30 cellular contexts compared by ENCODE assay signal in genomic region chr12:24749171-24749570, GRCh38.
"Had no signal": no experiment of that assay in that cellular context is flagged by ENCODE, and none has a peak within 500 bp of the region (broad histone marks: within the 10 kb centered on the region; RNA-seq: fewer than 3 reads in every experiment).

No MANE protein-coding gene starts in this region.

- DNase-seq: activated CD4-positive, alpha-beta memory T cell treated with anti-CD3 and anti-CD28 coated beads for 36 hours; activated CD4-positive, alpha-beta T cell treated with anti-CD3 and anti-CD28 coated beads for 36 hours; activated CD4-positive, alpha-beta T cell treated with anti-CD3 and anti-CD28 coated beads, Interleukin-2, amount 10 ng/mL, durations not matched to agents 24 days and 14 days; activated CD4-positive, CD25-positive, alpha-beta regulatory T cell; activated CD4-positive, CD25-positive, alpha-beta regulatory T cell treated with anti-CD3 and anti-CD28 coated beads, Interleukin-2, amount 50 U/mL, for 72 hours; activated CD8-positive, alpha-beta memory T cell treated with anti-CD3 and anti-CD28 coated beads, Interleukin-2, amount 10 ng/mL, durations not matched to agents 7 days and 5 days; activated CD8-positive, alpha-beta memory T cell treated with anti-CD3 and anti-CD28 coated beads, Interleukin-2, amount 50 U/mL, for 4 hours; activated CD8-positive, alpha-beta T cell treated with anti-CD3 and anti-CD28 coated beads, Interleukin-2, amount 10 ng/mL, durations not matched to agents 7 days and 5 days; activated gamma-delta T cell; activated naive CD4-positive, alpha-beta T cell; activated naive CD4-positive, alpha-beta T cell treated with anti-CD3 and anti-CD28 coated beads, Interleukin-2, amount 10 ng/mL, durations not matched to agents 7 days and 5 days; activated naive CD8-positive, alpha-beta T cell treated with anti-CD3 and anti-CD28 coated beads, Interleukin-2, amount 10 ng/mL, durations not matched to agents 7 days and 5 days; activated T-cell treated with anti-CD3 and anti-CD28 coated beads, Interleukin-2, amount 50 U/mL, for 24 hours; activated T-cell treated with anti-CD3 and anti-CD28 coated beads, Interleukin-2, amount 50 U/mL, for 72 hours; amygdala; aorta; body of pancreas; caudate nucleus; cortex of kidney; dermis blood vessel endothelial cell; effector CD4-positive, alpha-beta T cell; effector memory CD8-positive, alpha-beta T cell; esophagus squamous epithelium; foreskin melanocyte; heart right ventricle; T-helper 2 cell had no signal

- ATAC-seq: activated CD4-positive, alpha-beta T cell treated with anti-CD3 and anti-CD28 coated beads for 36 hours; activated CD8-positive, alpha-beta memory T cell treated with anti-CD3 and anti-CD28 coated beads, Interleukin-2, amount 10 ng/mL, durations not matched to agents 7 days and 5 days; activated CD8-positive, alpha-beta T cell treated with anti-CD3 and anti-CD28 coated beads, Interleukin-2, amount 10 ng/mL, durations not matched to agents 7 days and 5 days; activated naive CD4-positive, alpha-beta T cell treated with anti-CD3 and anti-CD28 coated beads, Interleukin-2, amount 50 U/mL, for 72 hours; activated T-cell treated with anti-CD3 and anti-CD28 coated beads, Interleukin-2, amount 50 U/mL, for 72 hours; body of pancreas; effector memory CD8-positive, alpha-beta T cell; gastroesophageal sphincter; heart right ventricle had no signal

- H3K36me3 ChIP-seq: esophagus squamous epithelium, gastroesophageal sphincter, heart right ventricle had no signal

- H3K4me1 Mint-ChIP-seq: activated naive CD4-positive, alpha-beta T cell treated with anti-CD3 and anti-CD28 coated beads, Interleukin-2, amount 10 ng/mL, durations not matched to agents 7 days and 5 days; activated naive CD8-positive, alpha-beta T cell treated with anti-CD3 and anti-CD28 coated beads, Interleukin-2, amount 10 ng/mL, durations not matched to agents 7 days and 5 days had no signal

- H3K36me3 Mint-ChIP-seq: activated CD4-positive, alpha-beta memory T cell treated with anti-CD3 and anti-CD28 coated beads for 36 hours; activated CD8-positive, alpha-beta memory T cell treated with anti-CD3 and anti-CD28 coated beads, Interleukin-2, amount 10 ng/mL, durations not matched to agents 7 days and 5 days; activated naive CD4-positive, alpha-beta T cell treated with anti-CD3 and anti-CD28 coated beads, Interleukin-2, amount 10 ng/mL, durations not matched to agents 7 days and 5 days; activated naive CD8-positive, alpha-beta T cell treated with anti-CD3 and anti-CD28 coated beads, Interleukin-2, amount 10 ng/mL, durations not matched to agents 7 days and 5 days had no signal

- H3K27me3 Mint-ChIP-seq: activated CD4-positive, alpha-beta T cell treated with anti-CD3 and anti-CD28 coated beads, Interleukin-2, amount 10 ng/mL, durations not matched to agents 24 days and 14 days; activated CD8-positive, alpha-beta memory T cell treated with anti-CD3 and anti-CD28 coated beads, Interleukin-2, amount 10 ng/mL, durations not matched to agents 7 days and 5 days; activated T-cell treated with anti-CD3 and anti-CD28 coated beads, Interleukin-2, amount 50 U/mL, for 24 hours; effector memory CD8-positive, alpha-beta T cell had no signal

- H3K4me3 ChIP-seq: body of pancreas, esophagus squamous epithelium, gastroesophageal sphincter, heart right ventricle had no signal

- H3K9me3 ChIP-seq: body of pancreas, esophagus squamous epithelium, gastroesophageal sphincter, heart right ventricle had no signal

- H3K4me1 ChIP-seq: esophagus squamous epithelium, gastroesophageal sphincter, heart right ventricle had no signal

- H3K27me3 ChIP-seq: body of pancreas, esophagus squamous epithelium, gastroesophageal sphincter, heart right ventricle had no signal

- FAIRE-seq: colon had no signal

- H3K4me3 Mint-ChIP-seq: activated CD4-positive, alpha-beta memory T cell treated with anti-CD3 and anti-CD28 coated beads for 36 hours; activated CD4-positive, alpha-beta T cell treated with anti-CD3 and anti-CD28 coated beads for 36 hours; activated CD4-positive, alpha-beta T cell treated with anti-CD3 and anti-CD28 coated beads, Interleukin-2, amount 10 ng/mL, durations not matched to agents 24 days and 14 days; activated CD8-positive, alpha-beta memory T cell treated with anti-CD3 and anti-CD28 coated beads, Interleukin-2, amount 10 ng/mL, durations not matched to agents 7 days and 5 days; activated CD8-positive, alpha-beta T cell treated with anti-CD3 and anti-CD28 coated beads, Interleukin-2, amount 10 ng/mL, durations not matched to agents 7 days and 5 days; activated naive CD4-positive, alpha-beta T cell treated with anti-CD3 and anti-CD28 coated beads, Interleukin-2, amount 10 ng/mL, durations not matched to agents 7 days and 5 days; activated naive CD8-positive, alpha-beta T cell treated with anti-CD3 and anti-CD28 coated beads, Interleukin-2, amount 10 ng/mL, durations not matched to agents 7 days and 5 days; activated T-cell treated with anti-CD3 and anti-CD28 coated beads, Interleukin-2, amount 50 U/mL, for 24 hours; effector memory CD8-positive, alpha-beta T cell had no signal

- H3K27ac Mint-ChIP-seq: activated CD4-positive, alpha-beta T cell treated with anti-CD3 and anti-CD28 coated beads for 36 hours; activated CD4-positive, alpha-beta T cell treated with anti-CD3 and anti-CD28 coated beads, Interleukin-2, amount 10 ng/mL, durations not matched to agents 24 days and 14 days; activated CD8-positive, alpha-beta memory T cell treated with anti-CD3 and anti-CD28 coated beads, Interleukin-2, amount 10 ng/mL, durations not matched to agents 7 days and 5 days; activated CD8-positive, alpha-beta T cell treated with anti-CD3 and anti-CD28 coated beads, Interleukin-2, amount 10 ng/mL, durations not matched to agents 7 days and 5 days; activated naive CD4-positive, alpha-beta T cell treated with anti-CD3 and anti-CD28 coated beads, Interleukin-2, amount 10 ng/mL, durations not matched to agents 7 days and 5 days; activated naive CD4-positive, alpha-beta T cell treated with anti-CD3 and anti-CD28 coated beads, Interleukin-2, amount 50 U/mL, for 72 hours; activated naive CD8-positive, alpha-beta T cell treated with anti-CD3 and anti-CD28 coated beads, Interleukin-2, amount 10 ng/mL, durations not matched to agents 7 days and 5 days; activated T-cell treated with anti-CD3 and anti-CD28 coated beads, Interleukin-2, amount 50 U/mL, for 24 hours; activated T-cell treated with anti-CD3 and anti-CD28 coated beads, Interleukin-2, amount 50 U/mL, for 72 hours; effector memory CD8-positive, alpha-beta T cell had no signal

- H3K9me3 Mint-ChIP-seq: activated CD4-positive, alpha-beta memory T cell treated with anti-CD3 and anti-CD28 coated beads for 36 hours; activated CD4-positive, alpha-beta T cell treated with anti-CD3 and anti-CD28 coated beads, Interleukin-2, amount 10 ng/mL, durations not matched to agents 24 days and 14 days; activated naive CD4-positive, alpha-beta T cell treated with anti-CD3 and anti-CD28 coated beads, Interleukin-2, amount 10 ng/mL, durations not matched to agents 7 days and 5 days; activated naive CD8-positive, alpha-beta T cell treated with anti-CD3 and anti-CD28 coated beads, Interleukin-2, amount 10 ng/mL, durations not matched to agents 7 days and 5 days; activated T-cell treated with anti-CD3 and anti-CD28 coated beads, Interleukin-2, amount 50 U/mL, for 24 hours; effector memory CD8-positive, alpha-beta T cell had no signal

- H3K27ac ChIP-seq: body of pancreas, epithelial cell of prostate, esophagus squamous epithelium, gastroesophageal sphincter, heart right ventricle had no signal
